ENCODE assay signal across 9 cellular contexts in the genomic region with DNA sequence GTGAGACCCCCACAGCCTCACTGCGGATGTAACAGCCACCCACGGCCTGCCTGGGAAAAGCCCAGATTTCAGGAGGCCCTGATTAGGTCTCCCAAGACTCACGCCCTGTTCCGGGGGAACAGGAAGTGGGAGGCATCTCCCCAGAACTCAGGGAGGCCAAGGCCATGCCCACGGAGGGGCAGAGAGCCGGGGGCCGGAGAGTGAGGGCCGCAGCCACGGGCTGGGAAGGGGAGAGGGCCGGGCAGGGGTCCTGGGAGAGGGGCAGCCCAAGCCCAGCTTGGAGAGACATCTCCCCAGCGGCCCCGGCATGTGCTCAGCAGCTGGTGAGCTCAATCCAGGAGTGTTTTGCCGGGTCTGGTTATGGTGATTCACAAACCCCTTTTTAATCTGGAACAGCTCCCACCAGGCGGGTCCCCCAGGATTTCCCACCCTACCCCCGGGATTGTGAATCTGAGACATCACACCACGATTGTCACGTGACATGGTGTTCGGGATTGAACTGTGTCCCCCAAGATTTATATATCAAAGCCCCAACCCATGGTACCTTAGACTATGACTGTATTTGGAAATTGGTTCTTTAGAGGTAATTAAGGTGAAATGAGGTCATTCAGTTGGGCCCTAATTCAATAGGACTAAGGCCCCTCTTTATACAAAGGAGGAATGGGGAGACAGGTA. TPM values are rescaled to one million over a fixed set of nuclear protein-coding genes. Genes with fewer than 3 reads are reported as not detected.
"Had no signal": no experiment of that assay in that cellular context is flagged by ENCODE, and none has a peak within 500 bp of the region (broad histone marks: within the 10 kb centered on the region; RNA-seq: fewer than 3 reads in every experiment).

No MANE protein-coding gene starts in this region.

- H2AFZ ChIP-seq: GM23338 had no signal

- H3K4me2 ChIP-seq: GM23338, KMS-11 had no signal

- H3K27ac ChIP-seq: HL-60, KMS-11 had no signal

- H3K4me3 ChIP-seq: GM23338 had no signal

- DNase-seq: H7, HCEC 1CT, IMR-90, KBM-7 had no signal

- H3K9ac ChIP-seq: KMS-11 had no signal

RNA-seq across cellular contexts. Expression of gene KCNT1, which starts 26.6 kb away (rescaled TPM):
- total RNA-seq: H4, HT1080, IMR-90 had no signal
- polyA plus RNA-seq: IMR-90 had no signal

RNA-seq across cellular contexts. Expression of gene SOHLH1, which starts 29.3 kb away (rescaled TPM):
- total RNA-seq: H4, H7, HT1080, IMR-90 had no signal
- polyA plus RNA-seq: GM23338, IMR-90 had no signal
